13 cellular contexts compared by ENCODE assay signal in the genomic region with DNA sequence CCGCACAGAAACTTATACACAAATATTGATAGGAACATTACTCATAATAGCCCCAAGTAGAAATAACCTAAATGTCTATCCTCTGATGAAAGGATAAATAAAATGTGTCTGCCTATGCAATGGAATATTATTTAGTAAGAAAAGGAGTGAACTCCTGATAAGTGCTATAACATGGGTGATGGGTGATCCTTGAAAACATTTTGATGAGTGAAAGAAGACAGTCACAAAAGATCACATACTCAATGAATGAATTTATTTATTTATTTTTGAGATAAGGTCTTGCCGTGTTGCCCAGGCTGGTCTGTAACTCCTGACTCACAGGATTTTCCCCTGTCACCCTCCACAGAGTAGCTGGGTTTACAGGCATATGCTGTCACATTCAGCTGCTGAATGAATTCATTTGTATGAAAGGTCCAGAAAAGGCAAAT. TPM values are rescaled to one million over a fixed set of nuclear protein-coding genes. Genes with fewer than 3 reads are reported as not detected.
A peak's percentile ranks its signal among the peaks of the same experiment; 100 is the strongest.
DNase-seq lines count a peak whose midpoint lies in the region; ATAC-seq and TF ChIP-seq lines count a peak whose summit lies in the region.
"Had no signal": no experiment of that assay in that cellular context is flagged by ENCODE, and none has a peak within 500 bp of the region (broad histone marks: within the 10 kb centered on the region; RNA-seq: fewer than 3 reads in every experiment).

No MANE protein-coding gene starts in this region.

- TF ChIP-seq CTCF in fibroblast of the aortic adventitia (IDR thresholded peaks at IDR 0.05; ENCODE audit: insufficient read depth, low read length) (no peak), esophagus muscularis mucosa (IDR thresholded peaks at IDR 0.05) (no peak)

- no peak for TF ChIP-seq EP300 in esophagus muscularis mucosa (IDR thresholded peaks at IDR 0.05)

- H3K27me3 ChIP-seq in esophagus muscularis mucosa = no peaks in the 10 kb centered on the region
- H3K27me3 ChIP-seq: BLaER1 treated with 17β-estradiol and CSF1 and Interleukin-3, amounts not matched to agents 10 nM and 100 nM had no signal

- no peaks in the 10 kb centered on the region for H3K27me3 Mint-ChIP-seq in activated naive CD4-positive, alpha-beta T cell treated with anti-CD3 and anti-CD28 coated beads for 36 hours (ENCODE audit: low read depth)
- H3K27me3 Mint-ChIP-seq in T-helper 17 cell = no peaks in the 10 kb centered on the region

- H3K36me3 Mint-ChIP-seq in activated naive CD4-positive, alpha-beta T cell treated with anti-CD3 and anti-CD28 coated beads for 36 hours (ENCODE audit: low read depth) = peaks cover 3% of the 10 kb centered on the region
- H3K36me3 Mint-ChIP-seq in T-helper 17 cell (ENCODE audit: low read depth) = peaks cover 3% of the 10 kb centered on the region

- no peak for ATAC-seq in T-helper 17 cell

- H3K27ac ChIP-seq in esophagus muscularis mucosa (replicated peaks in 1 of 4) = no peak overlapping the region
- H3K27ac ChIP-seq: BLaER1 treated with 17β-estradiol and CSF1 and Interleukin-3, amounts not matched to agents 10 nM and 100 nM had no signal

- H3K36me3 ChIP-seq in esophagus muscularis mucosa = no peaks in the 10 kb centered on the region

- H3K9me3 ChIP-seq in T-helper 17 cell (ENCODE audit: control insufficient read depth, low read length, poor library complexity, severe bottlenecking) (no peaks in the 10 kb centered on the region), esophagus muscularis mucosa (no peaks in the 10 kb centered on the region)
- H3K9me3 ChIP-seq: BLaER1 treated with 17β-estradiol and CSF1 and Interleukin-3, amounts not matched to agents 10 nM and 100 nM had no signal

- no peak overlapping the region for H3K4me3 Mint-ChIP-seq in activated naive CD4-positive, alpha-beta T cell treated with anti-CD3 and anti-CD28 coated beads for 36 hours
- no peak overlapping the region for H3K4me3 Mint-ChIP-seq in T-helper 17 cell

- peaks cover 18% of the 10 kb centered on the region for H3K4me1 Mint-ChIP-seq in activated naive CD4-positive, alpha-beta T cell treated with anti-CD3 and anti-CD28 coated beads for 36 hours (ENCODE audit: low read depth)
- peaks cover 26% of the 10 kb centered on the region for H3K4me1 Mint-ChIP-seq in T-helper 17 cell

- no peak for TF ChIP-seq POLR2A in esophagus muscularis mucosa (IDR thresholded peaks at IDR 0.05; ENCODE audit: low read depth)

- peak; percentile 13 for DNase-seq in activated naive CD4-positive, alpha-beta T cell treated with anti-CD3 and anti-CD28 coated beads for 36 hours
- DNase-seq in activated naive CD4-positive, alpha-beta T cell treated with anti-CD3 and anti-CD28 coated beads, Interleukin-2, amount 50 U/mL, for 16 hours = no peak
- DNase-seq in T-helper 17 cell = no peak
- peak; percentile 61 for DNase-seq in fibroblast of the aortic adventitia (ENCODE audit: low read depth)
- peak; percentile 12 for DNase-seq in stromal cell of bone marrow (ENCODE audit: low read depth)
- no peak for DNase-seq in esophagus muscularis mucosa (ENCODE audit: extremely low spot score)
- DNase-seq in NCI-H774 (lab: John Stamatoyannopoulos, UW) = no peak
- DNase-seq in NCI-H2107 treated with DMSO at 0.1 percent for 48 hours (lab: John Stamatoyannopoulos, UW; ENCODE audit: unreplicated experiment) = no peak
- DNase-seq: activated naive CD4-positive, alpha-beta T cell; effector memory CD4-positive, alpha-beta T cell; NCI-H69; stimulated activated CD4-positive, alpha-beta T cell treated with anti-CD3 and anti-CD28 coated beads, Interleukin-4, amount 100 ng/mL, for 1 hour had no signal

- WGBS in esophagus muscularis mucosa = 64% methylated on average over 2 of the region's 2 CpGs

- H3K27ac Mint-ChIP-seq in activated naive CD4-positive, alpha-beta T cell treated with anti-CD3 and anti-CD28 coated beads for 36 hours = peak overlapping the region; percentile 28
- H3K27ac Mint-ChIP-seq in T-helper 17 cell = peak overlapping the region; percentile 32

- intact Hi-C loops in activated naive CD4-positive, alpha-beta T cell treated with anti-CD3 and anti-CD28 coated beads for 36 hours (cut with micrococcal nuclease) = no loop called here
- intact Hi-C loops in esophagus muscularis mucosa (cut with DNase I) = no loop called here

- CTCF ChIA-PET in activated naive CD4-positive, alpha-beta T cell treated with anti-CD3 and anti-CD28 coated beads for 36 hours (lab: Charles Lee) = no interaction called here

- H3K4me3 ChIP-seq in fibroblast of the aortic adventitia (ENCODE audit: low read depth, low read length) (no peak overlapping the region), esophagus muscularis mucosa (no peak overlapping the region)
- H3K4me3 ChIP-seq: BLaER1 treated with 17β-estradiol and CSF1 and Interleukin-3, amounts not matched to agents 10 nM and 100 nM had no signal

- no peaks in the 10 kb centered on the region for H3K9me3 Mint-ChIP-seq in activated naive CD4-positive, alpha-beta T cell treated with anti-CD3 and anti-CD28 coated beads for 36 hours

- peaks cover 7 to 34% (median 17%) of the 10 kb centered on the region in 4 donors for H3K4me1 ChIP-seq in esophagus muscularis mucosa

RNA-seq across cellular contexts. Expression of a gene that starts 17.3 kb away (rescaled TPM):
- 10 to 100 TPM; 15.4 to 16.8 TPM for total RNA-seq in activated naive CD4-positive, alpha-beta T cell treated with anti-CD3 and anti-CD28 coated beads for 36 hours
- 10 to 100 TPM; 15.7 to 23.4 TPM for total RNA-seq in T-helper 17 cell
- 13.0 and 22.9 TPM in 2 replicates for total RNA-seq in fibroblast of the aortic adventitia (ENCODE audit: low replicate concordance)
- 10 to 100 TPM; 13.7 to 25.9 (median 18.6) TPM for total RNA-seq in esophagus muscularis mucosa

RNA-seq across cellular contexts. Expression of a gene that starts 17.8 kb away (rescaled TPM):
- total RNA-seq in activated naive CD4-positive, alpha-beta T cell treated with anti-CD3 and anti-CD28 coated beads for 36 hours = 10 to 100 TPM; 14.2 to 16.4 TPM
- total RNA-seq in T-helper 17 cell (10 to 100 TPM; 16.4 to 16.6 TPM), fibroblast of the aortic adventitia (ENCODE audit: low replicate concordance) (3.5 and 13.0 TPM in 2 replicates), esophagus muscularis mucosa (10 to 100 TPM in 1 of 4 donors, 1 to 10 TPM in 3; 5.6 to 10.4 (median 8.8) TPM)

RNA-seq across cellular contexts. Expression of a gene that starts 52.6 kb away (rescaled TPM):
- 1 to 10 TPM; 4.1 to 5.4 TPM for total RNA-seq in activated naive CD4-positive, alpha-beta T cell treated with anti-CD3 and anti-CD28 coated beads for 36 hours
- total RNA-seq in T-helper 17 cell = 10 to 100 TPM; 25.7 to 28.0 TPM
- total RNA-seq in fibroblast of the aortic adventitia (ENCODE audit: low replicate concordance) = 1.1 and 2.2 TPM in 2 replicates
- total RNA-seq in esophagus muscularis mucosa = 1 to 10 TPM; 2.7 to 9.4 (median 5.9) TPM

Comparison
In these comparisons a context has a peak if more than half of its experiments do, and no peak if none do; other contexts are left out.
1. DNase-seq: peak in activated naive CD4-positive, alpha-beta T cell treated with anti-CD3 and anti-CD28 coated beads for 36 hours (single experiment), fibroblast of the aortic adventitia (single experiment) and stromal cell of bone marrow (single experiment); none in activated naive CD4-positive, alpha-beta T cell treated with anti-CD3 and anti-CD28 coated beads, Interleukin-2, amount 50 U/mL, for 16 hours (single experiment), T-helper 17 cell (0 of 3), esophagus muscularis mucosa (single experiment), NCI-H774 (single experiment) and NCI-H2107 treated with DMSO at 0.1 percent for 48 hours (single experiment).